In genomic region chrX:69552512-69552911, GRCh38 we compare ENCODE assay signal across 7 cellular contexts. TPM values are rescaled to one million over a fixed set of nuclear protein-coding genes. Genes with fewer than 3 reads are reported as not detected.
"Had no signal": no experiment of that assay in that cellular context is flagged by ENCODE, and none has a peak within 500 bp of the region (broad histone marks: within the 10 kb centered on the region; RNA-seq: fewer than 3 reads in every experiment).

No MANE protein-coding gene starts in this region.

- H3K4me3 Mint-ChIP-seq: H9, IgD-negative memory B cell had no signal

- DNase-seq: GM23248, GOT3, H9, HCEC 1CT, KBM-7 had no signal

- H3K27ac Mint-ChIP-seq: H9, IgD-negative memory B cell had no signal

- H3K9ac ChIP-seq: GM23248 had no signal

- H3K4me3 ChIP-seq: GM23248 had no signal

- H3K4me1 Mint-ChIP-seq: IgD-negative memory B cell had no signal

- H3K27ac ChIP-seq: GM23248 had no signal

- H2AFZ ChIP-seq: GM23248 had no signal

- FAIRE-seq: HTR-8/SVneo had no signal

- H3K36me3 Mint-ChIP-seq: IgD-negative memory B cell had no signal

RNA-seq across cellular contexts. Expression of gene NALF2, which starts 48.4 kb away (rescaled TPM):
- total RNA-seq: GM23248 had no signal
- polyA plus RNA-seq: GM23248, IgD-negative memory B cell had no signal
